1 cellular context compared by ENCODE assay signal in the genomic region with DNA sequence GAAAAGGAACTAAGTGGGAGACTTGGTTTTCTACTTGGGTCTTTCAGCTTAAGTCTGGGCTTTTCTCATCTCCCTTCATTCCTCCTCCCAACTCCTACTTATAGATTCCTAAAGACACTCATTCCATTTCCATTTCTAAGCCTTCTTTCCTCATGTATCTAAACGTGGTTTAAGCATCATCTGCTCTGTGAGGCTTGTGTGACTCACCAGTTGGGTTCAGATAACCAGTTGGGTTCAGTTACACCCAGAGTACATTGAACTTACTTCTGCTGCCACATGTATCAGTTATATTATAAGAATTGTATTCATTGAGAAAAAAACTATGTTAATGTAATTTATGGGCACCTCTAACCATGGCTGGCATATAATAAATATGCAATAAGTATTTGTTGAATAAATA.
TF ChIP-seq lines count a peak whose summit lies in the region.

No MANE protein-coding gene starts in this region.

TF ChIP-seq in SK-N-SH treated with all-trans-retinoic acid at 6 μM for 48 hours, 23 proteins besides CTCF, POLR2A, EP300 and RAD21 (continued from another document):
- TF ChIP-seq, protein P1, sequence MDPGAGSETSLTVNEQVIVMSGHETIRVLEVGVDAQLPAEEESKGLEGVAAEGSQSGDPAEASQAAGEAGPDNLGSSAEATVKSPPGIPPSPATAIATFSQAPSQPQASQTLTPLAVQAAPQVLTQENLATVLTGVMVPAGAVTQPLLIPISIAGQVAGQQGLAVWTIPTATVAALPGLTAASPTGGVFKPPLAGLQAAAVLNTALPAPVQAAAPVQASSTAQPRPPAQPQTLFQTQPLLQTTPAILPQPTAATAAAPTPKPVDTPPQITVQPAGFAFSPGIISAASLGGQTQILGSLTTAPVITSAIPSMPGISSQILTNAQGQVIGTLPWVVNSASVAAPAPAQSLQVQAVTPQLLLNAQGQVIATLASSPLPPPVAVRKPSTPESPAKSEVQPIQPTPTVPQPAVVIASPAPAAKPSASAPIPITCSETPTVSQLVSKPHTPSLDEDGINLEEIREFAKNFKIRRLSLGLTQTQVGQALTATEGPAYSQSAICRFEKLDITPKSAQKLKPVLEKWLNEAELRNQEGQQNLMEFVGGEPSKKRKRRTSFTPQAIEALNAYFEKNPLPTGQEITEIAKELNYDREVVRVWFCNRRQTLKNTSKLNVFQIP (CRISPR knock-in tag; IDR thresholded peaks at IDR 0.05; ENCODE audit: borderline replicate concordance, low read depth), result no peak
- TF ChIP-seq ZFP30 (CRISPR knock-in tag; IDR thresholded peaks at IDR 0.05), result no peak
- TF ChIP-seq ZFP3 (CRISPR knock-in tag; IDR thresholded peaks at IDR 0.05), result no peak
- TF ChIP-seq, protein P2, sequence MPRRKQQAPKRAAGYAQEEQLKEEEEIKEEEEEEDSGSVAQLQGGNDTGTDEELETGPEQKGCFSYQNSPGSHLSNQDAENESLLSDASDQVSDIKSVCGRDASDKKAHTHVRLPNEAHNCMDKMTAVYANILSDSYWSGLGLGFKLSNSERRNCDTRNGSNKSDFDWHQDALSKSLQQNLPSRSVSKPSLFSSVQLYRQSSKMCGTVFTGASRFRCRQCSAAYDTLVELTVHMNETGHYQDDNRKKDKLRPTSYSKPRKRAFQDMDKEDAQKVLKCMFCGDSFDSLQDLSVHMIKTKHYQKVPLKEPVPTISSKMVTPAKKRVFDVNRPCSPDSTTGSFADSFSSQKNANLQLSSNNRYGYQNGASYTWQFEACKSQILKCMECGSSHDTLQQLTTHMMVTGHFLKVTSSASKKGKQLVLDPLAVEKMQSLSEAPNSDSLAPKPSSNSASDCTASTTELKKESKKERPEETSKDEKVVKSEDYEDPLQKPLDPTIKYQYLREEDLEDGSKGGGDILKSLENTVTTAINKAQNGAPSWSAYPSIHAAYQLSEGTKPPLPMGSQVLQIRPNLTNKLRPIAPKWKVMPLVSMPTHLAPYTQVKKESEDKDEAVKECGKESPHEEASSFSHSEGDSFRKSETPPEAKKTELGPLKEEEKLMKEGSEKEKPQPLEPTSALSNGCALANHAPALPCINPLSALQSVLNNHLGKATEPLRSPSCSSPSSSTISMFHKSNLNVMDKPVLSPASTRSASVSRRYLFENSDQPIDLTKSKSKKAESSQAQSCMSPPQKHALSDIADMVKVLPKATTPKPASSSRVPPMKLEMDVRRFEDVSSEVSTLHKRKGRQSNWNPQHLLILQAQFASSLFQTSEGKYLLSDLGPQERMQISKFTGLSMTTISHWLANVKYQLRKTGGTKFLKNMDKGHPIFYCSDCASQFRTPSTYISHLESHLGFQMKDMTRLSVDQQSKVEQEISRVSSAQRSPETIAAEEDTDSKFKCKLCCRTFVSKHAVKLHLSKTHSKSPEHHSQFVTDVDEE (CRISPR knock-in tag; IDR thresholded peaks at IDR 0.05), result no peak
- no peak for TF ChIP-seq ZNF8 (CRISPR knock-in tag; IDR thresholded peaks at IDR 0.05)
- TF ChIP-seq GLIS3 (CRISPR knock-in tag; IDR thresholded peaks at IDR 0.05), result no peak
- TF ChIP-seq ZNF565 (CRISPR knock-in tag; conservative IDR thresholded peaks at IDR 0.05; ENCODE audit: low read depth), result no peak
- TF ChIP-seq ZNF70 (CRISPR knock-in tag; IDR thresholded peaks at IDR 0.05), result no peak
- TF ChIP-seq ARNTL (CRISPR knock-in tag; IDR thresholded peaks at IDR 0.05; ENCODE audit: borderline replicate concordance, low read depth), result no peak
